In the genomic region with DNA sequence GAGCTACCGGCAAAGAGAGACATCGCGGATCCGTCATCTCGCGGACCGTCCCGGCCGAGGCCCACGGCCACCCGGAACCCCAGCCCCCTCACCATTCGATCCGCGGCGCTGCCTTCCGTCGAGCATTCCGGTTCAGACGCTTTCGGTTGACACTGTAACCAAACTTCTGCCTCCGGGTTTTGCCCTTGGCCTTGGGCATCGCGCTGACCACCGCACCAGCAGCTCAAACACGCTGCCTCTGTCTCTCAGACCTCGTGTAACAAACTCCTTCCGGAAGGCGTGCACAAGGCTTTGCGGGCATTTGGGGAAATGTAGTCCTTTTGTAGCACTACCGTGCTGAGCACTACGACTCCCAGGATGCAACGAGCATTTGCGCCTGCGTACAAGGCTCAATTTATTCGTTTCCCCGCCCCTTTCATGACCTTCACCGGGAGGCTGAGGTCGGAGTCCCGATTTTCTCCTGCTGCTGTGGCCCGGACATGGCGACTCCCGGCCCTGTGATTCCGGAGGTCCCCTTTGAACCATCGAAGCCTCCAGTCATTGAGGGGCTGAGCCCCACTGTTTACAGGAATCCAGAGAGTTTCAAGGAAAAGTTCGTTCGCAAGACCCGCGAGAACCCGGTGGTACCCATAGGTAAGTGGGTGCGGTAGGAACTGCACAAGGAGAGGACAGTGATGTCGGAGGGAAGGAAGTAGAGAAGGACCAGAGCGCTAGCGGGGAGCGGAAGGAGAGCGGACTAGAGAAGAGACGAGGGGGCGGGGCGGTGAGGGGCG, we compare ENCODE assay signal across 1 cellular context.
TF ChIP-seq lines count a peak whose summit lies in the region.

A gene with protein sequence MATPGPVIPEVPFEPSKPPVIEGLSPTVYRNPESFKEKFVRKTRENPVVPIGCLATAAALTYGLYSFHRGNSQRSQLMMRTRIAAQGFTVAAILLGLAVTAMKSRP (plus strand): TSS at position 411 of the 773 bp plus-strand sequence. CDS start 69 bp downstream, at position 480.
A gene with protein sequence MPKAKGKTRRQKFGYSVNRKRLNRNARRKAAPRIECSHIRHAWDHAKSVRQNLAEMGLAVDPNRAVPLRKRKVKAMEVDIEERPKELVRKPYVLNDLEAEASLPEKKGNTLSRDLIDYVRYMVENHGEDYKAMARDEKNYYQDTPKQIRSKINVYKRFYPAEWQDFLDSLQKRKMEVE (minus strand): TSS at position 258 of the 773 bp plus-strand sequence. CDS start 59 bp downstream, at position 199.

TF ChIP-seq in SK-N-SH, 30 proteins besides CTCF, POLR2A, EP300 and RAD21 (continued from another document):
- TF ChIP-seq, protein P1, sequence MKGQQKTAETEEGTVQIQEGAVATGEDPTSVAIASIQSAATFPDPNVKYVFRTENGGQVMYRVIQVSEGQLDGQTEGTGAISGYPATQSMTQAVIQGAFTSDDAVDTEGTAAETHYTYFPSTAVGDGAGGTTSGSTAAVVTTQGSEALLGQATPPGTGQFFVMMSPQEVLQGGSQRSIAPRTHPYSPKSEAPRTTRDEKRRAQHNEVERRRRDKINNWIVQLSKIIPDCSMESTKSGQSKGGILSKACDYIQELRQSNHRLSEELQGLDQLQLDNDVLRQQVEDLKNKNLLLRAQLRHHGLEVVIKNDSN (IDR thresholded peaks at IDR 0.05; ENCODE audit: borderline replicate concordance, low read depth), result peak; percentile 47; the same call in 1 of the 2 replicates
- TF ChIP-seq ELF1 (IDR thresholded peaks at IDR 0.05) (peak; percentile 74), MXI1 (IDR thresholded peaks at IDR 0.05; ENCODE audit: low read depth, low read length) (peak; percentile 99), SIN3A (IDR thresholded peaks at IDR 0.05; ENCODE audit: borderline replicate concordance, low read depth, low read length) (peak; percentile 92)
- TF ChIP-seq, protein P2, sequence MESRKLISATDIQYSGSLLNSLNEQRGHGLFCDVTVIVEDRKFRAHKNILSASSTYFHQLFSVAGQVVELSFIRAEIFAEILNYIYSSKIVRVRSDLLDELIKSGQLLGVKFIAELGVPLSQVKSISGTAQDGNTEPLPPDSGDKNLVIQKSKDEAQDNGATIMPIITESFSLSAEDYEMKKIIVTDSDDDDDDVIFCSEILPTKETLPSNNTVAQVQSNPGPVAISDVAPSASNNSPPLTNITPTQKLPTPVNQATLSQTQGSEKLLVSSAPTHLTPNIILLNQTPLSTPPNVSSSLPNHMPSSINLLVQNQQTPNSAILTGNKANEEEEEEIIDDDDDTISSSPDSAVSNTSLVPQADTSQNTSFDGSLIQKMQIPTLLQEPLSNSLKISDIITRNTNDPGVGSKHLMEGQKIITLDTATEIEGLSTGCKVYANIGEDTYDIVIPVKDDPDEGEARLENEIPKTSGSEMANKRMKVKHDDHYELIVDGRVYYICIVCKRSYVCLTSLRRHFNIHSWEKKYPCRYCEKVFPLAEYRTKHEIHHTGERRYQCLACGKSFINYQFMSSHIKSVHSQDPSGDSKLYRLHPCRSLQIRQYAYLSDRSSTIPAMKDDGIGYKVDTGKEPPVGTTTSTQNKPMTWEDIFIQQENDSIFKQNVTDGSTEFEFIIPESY (IDR thresholded peaks at IDR 0.05; ENCODE audit: borderline replicate concordance, low read depth), result peak; percentile 97
